In genomic region chr17:50396261-50397110, GRCh38 we compare ENCODE assay signal across 1 cellular context.
TF ChIP-seq lines count a peak whose summit lies in the region.

No MANE protein-coding gene starts in this region.

TF ChIP-seq in GM23338, 12 proteins besides CTCF, POLR2A, EP300 and RAD21 (continued from another document):
- TF ChIP-seq REST (IDR thresholded peaks at IDR 0.05; ENCODE audit: unreplicated experiment) (no peak), CREB1 (CRISPR knock-in tag; IDR thresholded peaks at IDR 0.05; ENCODE audit: low read depth) (no peak), STAT1 (IDR thresholded peaks at IDR 0.05; ENCODE audit: unreplicated experiment) (no peak), ETS1 (IDR thresholded peaks at IDR 0.05) (no peak), EZH2 (IDR thresholded peaks at IDR 0.05; ENCODE audit: low read depth, unreplicated experiment) (no peak), POLR2AphosphoS5 (IDR thresholded peaks at IDR 0.05; ENCODE audit: low read depth) (no peak), EZH2phosphoT487 (IDR thresholded peaks at IDR 0.05; ENCODE audit: unreplicated experiment) (no peak), JUNB (IDR thresholded peaks at IDR 0.05; ENCODE audit: unreplicated experiment) (no peak), ZNF114 (CRISPR knock-in tag; IDR thresholded peaks at IDR 0.05) (no peak)
